ENCODE assay signal across 8 cellular contexts in the genomic region with DNA sequence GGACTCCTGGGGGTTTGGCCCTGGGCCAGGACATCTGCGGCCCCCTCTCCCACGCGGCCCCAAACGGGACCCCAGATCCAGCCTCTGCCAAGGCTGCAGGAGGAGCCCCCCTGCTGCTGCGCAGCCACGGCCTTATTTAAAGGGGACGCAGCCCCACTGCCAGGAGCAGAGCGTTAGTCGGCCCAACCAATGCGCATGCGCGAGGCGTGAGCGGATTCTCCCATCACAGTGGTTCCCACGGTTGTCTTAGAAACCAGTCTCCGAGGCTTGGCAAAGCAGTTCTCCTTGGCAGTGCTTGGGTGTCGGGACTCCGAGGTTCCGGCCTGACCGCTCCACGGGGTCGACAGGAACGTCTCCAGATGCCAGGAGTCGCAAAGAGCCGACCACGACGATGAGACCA.
DNase-seq lines count a peak whose midpoint lies in the region; ATAC-seq and TF ChIP-seq lines count a peak whose summit lies in the region.

No MANE protein-coding gene starts in this region.

- H3K4me3 Mint-ChIP-seq in activated CD4-positive, alpha-beta memory T cell treated with anti-CD3 and anti-CD28 coated beads, Interleukin-2, amount 10 ng/mL, durations not matched to agents 7 days and 5 days = no peak overlapping the region

- H3K36me3 Mint-ChIP-seq in activated CD4-positive, alpha-beta memory T cell treated with anti-CD3 and anti-CD28 coated beads, Interleukin-2, amount 10 ng/mL, durations not matched to agents 7 days and 5 days (ENCODE audit: low read depth) = no peaks in the 10 kb centered on the region

- peaks cover 5% of the 10 kb centered on the region for H3K4me1 Mint-ChIP-seq in activated CD4-positive, alpha-beta memory T cell treated with anti-CD3 and anti-CD28 coated beads, Interleukin-2, amount 10 ng/mL, durations not matched to agents 7 days and 5 days

- H3K27ac Mint-ChIP-seq in activated CD4-positive, alpha-beta memory T cell treated with anti-CD3 and anti-CD28 coated beads, Interleukin-2, amount 10 ng/mL, durations not matched to agents 7 days and 5 days = no peak overlapping the region

- CTCF ChIA-PET in activated CD4-positive, alpha-beta memory T cell treated with anti-CD3 and anti-CD28 coated beads, Interleukin-2, amount 10 ng/mL, durations not matched to agents 7 days and 5 days (lab: Charles Lee) = no interaction called here

- POLR2A ChIA-PET in activated CD4-positive, alpha-beta memory T cell treated with anti-CD3 and anti-CD28 coated beads, Interleukin-2, amount 10 ng/mL, durations not matched to agents 7 days and 5 days (lab: Charles Lee) = no interaction called here

- peak; percentile 52 for DNase-seq in GM04504 (ENCODE audit: low read depth)
- peak; percentile 25 for DNase-seq in activated CD4-positive, alpha-beta memory T cell treated with anti-CD3 and anti-CD28 coated beads, Interleukin-2, amount 10 ng/mL, durations not matched to agents 7 days and 5 days
- peak; percentile 66 for DNase-seq in fibroblast of villous mesenchyme (ENCODE audit: low read depth)
- DNase-seq in stimulated activated CD4-positive, alpha-beta T cell treated with anti-CD3 and anti-CD28 coated beads, Interleukin-1b, Interleukin-23, amount 100 ng/mL, for 48 hours = peak; percentile 47
- DNase-seq in DMS114 treated with DMSO at 0.1 percent for 48 hours (lab: John Stamatoyannopoulos, UW; ENCODE audit: unreplicated experiment) = no peak
- DNase-seq in NCI-H446 treated with DMSO at 0.1 percent for 48 hours (lab: John Stamatoyannopoulos, UW) = no peak

- H3K4me3 ChIP-seq in fibroblast of villous mesenchyme (ENCODE audit: low read depth, low read length) = peak overlapping the region; percentile 57

- ATAC-seq in GM18867 (IDR thresholded peaks at IDR 0.05; ENCODE audit: unreplicated experiment) (no peak), GM21619 (IDR thresholded peaks at IDR 0.05; ENCODE audit: unreplicated experiment) (no peak)

- H3K27me3 Mint-ChIP-seq in activated CD4-positive, alpha-beta memory T cell treated with anti-CD3 and anti-CD28 coated beads, Interleukin-2, amount 10 ng/mL, durations not matched to agents 7 days and 5 days = no peaks in the 10 kb centered on the region

- H3K9me3 Mint-ChIP-seq in activated CD4-positive, alpha-beta memory T cell treated with anti-CD3 and anti-CD28 coated beads, Interleukin-2, amount 10 ng/mL, durations not matched to agents 7 days and 5 days = no peaks in the 10 kb centered on the region

- no peak for TF ChIP-seq CTCF in fibroblast of villous mesenchyme (IDR thresholded peaks at IDR 0.05; ENCODE audit: insufficient read depth, low read depth, low read length)

Comparison
In these comparisons a context has a peak if more than half of its experiments do, and no peak if none do; other contexts are left out.
1. DNase-seq: peak in GM04504 (single experiment), activated CD4-positive, alpha-beta memory T cell treated with anti-CD3 and anti-CD28 coated beads, Interleukin-2, amount 10 ng/mL, durations not matched to agents 7 days and 5 days (single experiment), fibroblast of villous mesenchyme (single experiment) and stimulated activated CD4-positive, alpha-beta T cell treated with anti-CD3 and anti-CD28 coated beads, Interleukin-1b, Interleukin-23, amount 100 ng/mL, for 48 hours (single experiment); none in DMS114 treated with DMSO at 0.1 percent for 48 hours (single experiment) and NCI-H446 treated with DMSO at 0.1 percent for 48 hours (single experiment).